Comparison of ENCODE assay signal across 9 cellular contexts in the genomic region with DNA sequence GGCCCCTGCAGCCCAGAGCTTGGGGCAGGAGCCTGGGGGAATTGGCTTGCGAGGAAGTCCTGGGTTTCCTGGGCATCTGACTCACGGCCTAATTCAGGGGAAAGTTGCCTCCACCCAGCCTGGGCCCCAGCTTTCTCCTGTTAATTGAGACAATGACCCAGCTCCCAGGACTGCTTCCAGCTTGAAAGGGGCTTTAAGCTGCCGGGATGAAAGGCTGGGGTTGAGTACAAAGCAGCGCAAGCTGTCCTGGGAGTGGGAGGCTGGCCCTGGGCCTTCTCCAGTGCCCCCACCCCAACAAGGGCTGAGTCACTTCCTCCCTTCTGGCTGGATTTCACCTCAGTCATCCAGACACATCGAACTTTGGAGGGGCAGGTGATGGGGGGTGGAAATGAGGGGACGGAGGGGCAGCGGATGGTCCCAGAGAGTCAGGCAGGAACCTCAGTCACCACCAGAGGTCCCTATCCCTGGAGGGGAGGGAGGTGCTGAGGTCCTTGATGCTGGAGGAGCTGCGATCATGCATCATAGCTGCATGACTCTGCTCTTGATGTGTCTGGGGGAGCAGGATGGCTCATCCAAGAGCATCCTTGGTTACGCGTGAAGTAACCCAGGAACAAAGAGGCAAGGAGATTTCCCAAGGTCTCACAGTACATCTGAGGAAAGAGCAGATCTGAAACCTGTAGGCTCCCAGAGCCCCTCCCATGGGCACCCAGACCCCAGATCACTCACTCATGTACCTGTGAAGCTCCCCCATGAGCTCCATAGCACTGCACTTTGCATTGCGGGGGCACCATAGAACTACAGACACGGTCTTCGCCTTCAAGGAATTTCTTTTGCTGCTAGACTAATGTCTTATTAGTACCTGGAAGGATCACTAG. TPM values are rescaled to one million over a fixed set of nuclear protein-coding genes. Genes with fewer than 3 reads are reported as not detected.
DNase-seq lines count a peak whose midpoint lies in the region; ATAC-seq and TF ChIP-seq lines count a peak whose summit lies in the region.
"Had no signal": no experiment of that assay in that cellular context is flagged by ENCODE, and none has a peak within 500 bp of the region (broad histone marks: within the 10 kb centered on the region; RNA-seq: fewer than 3 reads in every experiment).

No MANE protein-coding gene starts in this region.

- CTCF ChIA-PET in A673 (lab: Charles Lee), result interaction anchor here (0.5 to 0.7 kb wide), 2 partner anchors 12 to 160 kb away, joined by 3 to 5 read pairs; no protein-coding TSS in a partner anchor

- POLR2A ChIA-PET in A673 (lab: Charles Lee; ENCODE audit: low non-redundant PET), result interaction anchor here (0.6 kb wide), 1 partner anchor 419 kb away, joined by 4 read pairs; no protein-coding TSS in a partner anchor

- no TSS peak for BruUV-seq in A673 (replicated peaks; lab: Mats Ljungman, UMichigan)

- no peak overlapping the region for H3K4me3 ChIP-seq in A673 (ENCODE audit: low read depth, low read length, poor library complexity, severe bottlenecking)

- TF ChIP-seq CTCF in A673 (conservative IDR thresholded peaks at IDR 0.05; ENCODE audit: low read depth, low read length), result peak; percentile 33; the same call in 1 of the 2 replicates

- ATAC-seq in HG03432 (IDR thresholded peaks at IDR 0.05; ENCODE audit: unreplicated experiment), result no peak

- DNase-seq in A673 (ENCODE audit: low spot score) (no peak), HT1080 (ENCODE audit: low read depth) (peak; percentile 81), dedifferentiated amniotic fluid mesenchymal stem cell (ENCODE audit: extremely low spot score) (peak; percentile 43), medulla oblongata (ENCODE audit: extremely low spot score) (peak; percentile 30), SHP77 treated with DMSO at 0.1 percent for 48 hours (lab: John Stamatoyannopoulos, UW) (no peak), DMS79 treated with DMSO at 0.1 percent for 48 hours (lab: John Stamatoyannopoulos, UW) (no peak), NCI-H187 treated with DMSO at 0.1 percent for 48 hours (lab: John Stamatoyannopoulos, UW) (no peak)
- DNase-seq: SW 1271 had no signal

- intact Hi-C loops in A673 (cut with micrococcal nuclease; ENCODE audit: unreplicated experiment), result no loop called here

- no peaks in the 10 kb centered on the region for H3K9me3 ChIP-seq in A673 (ENCODE audit: low read depth, low read length, poor library complexity, severe bottlenecking)

- H3K4me1 ChIP-seq in A673 (ENCODE audit: insufficient read depth, low read length, poor library complexity, severe bottlenecking), result peaks cover 6% of the 10 kb centered on the region

- no peaks in the 10 kb centered on the region for H3K36me3 ChIP-seq in A673 (ENCODE audit: insufficient read depth, low read length, poor library complexity, severe bottlenecking)

- no peak overlapping the region for H3K27ac ChIP-seq in A673 (ENCODE audit: low read depth, low read length, poor library complexity, severe bottlenecking)

- no peaks in the 10 kb centered on the region for H3K27me3 ChIP-seq in A673 (replicated peaks; ENCODE audit: insufficient read depth, low read depth, low read length, poor library complexity)

RNA-seq across cellular contexts. Expression of gene OAF, which starts 30.0 kb away (rescaled TPM):
- 25.0 and 27.2 TPM in 2 replicates for total RNA-seq in A673 (2021)
- total RNA-seq in HT1080 (2014; rRNA removed; shearing (Covaris generic)), result 190 and 227 TPM in 2 replicates
- 127 and 136 TPM in 2 replicates for polyA plus RNA-seq in HT1080 (2015; cell fraction: cytosol; rRNA removed)
- 64.4 and 66.9 TPM in 2 replicates for polyA plus RNA-seq in HT1080 (2015; cell fraction: nucleus; rRNA removed)

RNA-seq across cellular contexts. Expression of gene TRIM29, which starts 42.9 kb away (rescaled TPM):
- total RNA-seq in A673 (2021), result not detected in 2 replicates
- total RNA-seq in HT1080 (2014; rRNA removed; shearing (Covaris generic)), result 0.07 TPM in 1 of 2 replicates, not detected in the other
- polyA plus RNA-seq in HT1080 (2015; cell fraction: cytosol; rRNA removed), result 0.07 and 1.00 TPM in 2 replicates
- 0.22 TPM in 1 of 2 replicates, not detected in the other for polyA plus RNA-seq in HT1080 (2015; cell fraction: nucleus; rRNA removed)

RNA-seq across cellular contexts. Expression of gene POU2F3, which starts 59.1 kb away (rescaled TPM):
- not detected in 2 replicates for total RNA-seq in A673 (2021)
- 0.33 TPM in 1 of 2 replicates, not detected in the other for total RNA-seq in HT1080 (2014; rRNA removed; shearing (Covaris generic))
- 0.23 and 0.33 TPM in 2 replicates for polyA plus RNA-seq in HT1080 (2015; cell fraction: cytosol; rRNA removed)
- polyA plus RNA-seq in HT1080 (2015; cell fraction: nucleus; rRNA removed), result 0.09 TPM in 1 of 2 replicates, not detected in the other

Comparison
In these comparisons a context has a peak if more than half of its experiments do, and no peak if none do; other contexts are left out.
1. DNase-seq: peak in HT1080 (single experiment), dedifferentiated amniotic fluid mesenchymal stem cell (single experiment) and medulla oblongata (single experiment); none in A673 (single experiment), SHP77 treated with DMSO at 0.1 percent for 48 hours (single experiment), DMS79 treated with DMSO at 0.1 percent for 48 hours (single experiment) and NCI-H187 treated with DMSO at 0.1 percent for 48 hours (single experiment).